Comparison of ENCODE assay signal across 3 cellular contexts in the genomic region with DNA sequence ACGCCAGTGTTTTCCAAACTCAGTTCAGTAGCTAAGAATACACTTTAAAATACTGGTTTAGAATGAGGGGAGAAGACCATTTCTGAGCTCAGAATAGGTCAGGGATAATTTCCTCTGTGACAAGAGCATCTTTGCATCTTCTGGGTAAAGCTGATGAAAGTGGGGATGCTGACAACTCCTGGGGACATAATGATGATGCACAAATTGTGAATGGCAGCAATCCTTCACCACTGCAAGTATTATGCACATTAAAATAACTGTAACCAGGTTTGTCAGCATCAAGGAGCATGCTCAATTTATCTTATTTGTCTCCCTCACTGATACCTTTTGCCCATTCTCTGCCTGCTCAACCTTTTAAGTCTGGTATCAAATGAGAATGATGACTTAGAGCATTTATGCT.
"Had no signal": no experiment of that assay in that cellular context is flagged by ENCODE, and none has a peak within 500 bp of the region (broad histone marks: within the 10 kb centered on the region; RNA-seq: fewer than 3 reads in every experiment).

No MANE protein-coding gene starts in this region.

- DNase-seq: GDM1, GF-D8 had no signal

- H3K4me3 ChIP-seq: GM12878 had no signal
